ENCODE assay signal across 8 cellular contexts in genomic region chr7:4725014-4725951, GRCh38. TPM values are rescaled to one million over a fixed set of nuclear protein-coding genes. Genes with fewer than 3 reads are reported as not detected.
DNase-seq lines count a peak whose midpoint lies in the region; ATAC-seq and TF ChIP-seq lines count a peak whose summit lies in the region.

No MANE protein-coding gene starts in this region.

- TF ChIP-seq CTCF in GM12865 (IDR thresholded peaks at IDR 0.05; ENCODE audit: insufficient read depth, low read depth, low read length, missing control alignments) = no peak
- TF ChIP-seq CTCF in neural progenitor cell (IDR thresholded peaks at IDR 0.05) = no peak
- peak in 1 of 6 experiments; percentile 3 for TF ChIP-seq CTCF in upper lobe of left lung (IDR thresholded peaks at IDR 0.05)

- H3K4me1 ChIP-seq in neural progenitor cell = peaks cover 16% of the 10 kb centered on the region
- peaks cover 27 to 45% (median 32%) of the 10 kb centered on the region in 4 donors for H3K4me1 ChIP-seq in upper lobe of left lung

- no peaks in the 10 kb centered on the region for H3K9me3 ChIP-seq in neural progenitor cell (ENCODE audit: low read depth)
- H3K9me3 ChIP-seq in upper lobe of left lung = no peaks in the 10 kb centered on the region

- H3K4me1 Mint-ChIP-seq in neural progenitor cell = peaks cover 64% of the 10 kb centered on the region

- peak overlapping the region; percentile 46 for H3K4me2 ChIP-seq in neural progenitor cell

- peak overlapping the region; percentile 88 for H3K27ac ChIP-seq in neural progenitor cell
- peak overlapping the region; percentile 90 to 94 (median 92) for H3K27ac ChIP-seq in upper lobe of left lung

- peaks cover 48% of the 10 kb centered on the region for H3K79me2 ChIP-seq in neural progenitor cell (ENCODE audit: low read depth)

- peak overlapping the region; percentile 75 for H3K4me3 ChIP-seq in GM12865 (ENCODE audit: low read depth, low read length)
- H3K4me3 ChIP-seq in neural progenitor cell = no peak overlapping the region
- peak overlapping the region; percentile 5 to 56 (median 54) for H3K4me3 ChIP-seq in upper lobe of left lung

- DNase-seq in GM12865 (ENCODE audit: low read depth) (peak; percentile 88), NCI-H226 (peak; percentile 65), fibroblast of the conjunctiva (ENCODE audit: low read depth) (peak; percentile 80), neural progenitor cell (ENCODE audit: low spot score) (peak; percentile 73), upper lobe of left lung (peak; percentile 90 to 92), KBM-7 (no peak)
- DNase-seq in activated gamma-delta T cell treated with anti-CD3 and anti-CD28 coated beads, Interleukin-2, amount 50 U/mL, for 16 hours (ENCODE audit: low read depth) = peak; percentile 45

- TF ChIP-seq POLR2A in upper lobe of left lung (IDR thresholded peaks at IDR 0.05) = peak in 2 of 4 donors; percentile 41 to 71

- H3K27me3 Mint-ChIP-seq in neural progenitor cell (ENCODE audit: insufficient read depth, low read depth) = no peaks in the 10 kb centered on the region

- peaks cover 13% of the 10 kb centered on the region for H3K36me3 Mint-ChIP-seq in neural progenitor cell

- peak overlapping the region; percentile 67 for H3K4me3 Mint-ChIP-seq in neural progenitor cell

- H3K9me3 Mint-ChIP-seq in neural progenitor cell = no peaks in the 10 kb centered on the region

- peaks cover 83% of the 10 kb centered on the region for H4K20me1 ChIP-seq in neural progenitor cell (ENCODE audit: low read depth)

- no peak overlapping the region for H2AFZ ChIP-seq in neural progenitor cell (replicated peaks)

- peaks cover 15% of the 10 kb centered on the region for H3F3A ChIP-seq in neural progenitor cell (ENCODE audit: low read depth)

- peak in 1 of 4 donors; percentile 6 for TF ChIP-seq EP300 in upper lobe of left lung (IDR thresholded peaks at IDR 0.05)

- 5 to 32% methylated on average over 16 to 49 of the region's 50 CpGs for WGBS in upper lobe of left lung, 2 donors

- in situ Hi-C loops in KBM-7 (cut with MboI; ENCODE audit: low pct_unique_long_range_greater_than_20kb, low sequenced_read_pairs) = no loop called here

- H3K36me3 ChIP-seq in neural progenitor cell = no peaks in the 10 kb centered on the region
- peaks cover 0 to 22% (median 12%) of the 10 kb centered on the region in 4 donors for H3K36me3 ChIP-seq in upper lobe of left lung

- ATAC-seq in HG02642 (IDR thresholded peaks at IDR 0.05; ENCODE audit: poor library complexity, unreplicated experiment) (peak; percentile 75), upper lobe of left lung (ENCODE audit: low FRiP score in 2 of 2) (peak; percentile 86 to 89)

- H3K9ac ChIP-seq in neural progenitor cell = no peak overlapping the region

- no peaks in the 10 kb centered on the region for H3K27me3 ChIP-seq in neural progenitor cell
- no peaks in the 10 kb centered on the region for H3K27me3 ChIP-seq in upper lobe of left lung

- H3K27ac Mint-ChIP-seq in neural progenitor cell = peak overlapping the region; percentile 97

RNA-seq across cellular contexts. Expression of gene FOXK1, which starts 43.2 kb away (rescaled TPM):
- total RNA-seq in neural progenitor cell (ENCODE audit: low replicate concordance) = 11.1 and 22.4 TPM in 2 replicates
- total RNA-seq in upper lobe of left lung = 10 to 100 TPM; 25.1 to 40.7 (median 34.1) TPM

RNA-seq across cellular contexts. Expression of gene AP5Z1, which starts 50.1 kb away (rescaled TPM):
- total RNA-seq in neural progenitor cell (ENCODE audit: low replicate concordance) = 8.3 and 21.8 TPM in 2 replicates
- 100 to 1,000 TPM in 1 of 6 donors, 10 to 100 TPM in 5; 23.4 to 152 (median 52.1) TPM for total RNA-seq in upper lobe of left lung
